ENCODE assay signal across 21 cellular contexts in genomic region chr20:3729811-3730550, GRCh38. TPM values are rescaled to one million over a fixed set of nuclear protein-coding genes. Genes with fewer than 3 reads are reported as not detected.
A peak's percentile ranks its signal among the peaks of the same experiment; 100 is the strongest.
DNase-seq lines count a peak whose midpoint lies in the region; ATAC-seq, FAIRE-seq and TF ChIP-seq lines count a peak whose summit lies in the region.
"Had no signal": no experiment of that assay in that cellular context is flagged by ENCODE, and none has a peak within 500 bp of the region (broad histone marks: within the 10 kb centered on the region; RNA-seq: fewer than 3 reads in every experiment).

No MANE protein-coding gene starts in this region.

- peaks cover 59% of the 10 kb centered on the region for H3K27me3 Mint-ChIP-seq in activated CD8-positive, alpha-beta memory T cell treated with anti-CD3 and anti-CD28 coated beads, Interleukin-2, amount 10 ng/mL, durations not matched to agents 7 days and 5 days
- H3K27me3 Mint-ChIP-seq in endodermal cell (ENCODE audit: insufficient read depth) = peaks cover 66% of the 10 kb centered on the region

- H3K36me3 ChIP-seq in endodermal cell (ENCODE audit: control insufficient read depth, insufficient read depth, low read length) (no peaks in the 10 kb centered on the region), kidney (ENCODE audit: control insufficient read depth in 1 of 2, insufficient read depth in 2 of 2, low read length in 2 of 2) (no peaks in the 10 kb centered on the region), upper lobe of left lung (no peaks in the 10 kb centered on the region), brain microvascular endothelial cell (replicated peaks) (no peaks in the 10 kb centered on the region)
- H3K36me3 ChIP-seq: Peyer's patch had no signal

- H3K4me3 Mint-ChIP-seq in activated CD8-positive, alpha-beta memory T cell treated with anti-CD3 and anti-CD28 coated beads, Interleukin-2, amount 10 ng/mL, durations not matched to agents 7 days and 5 days = no peak overlapping the region
- H3K4me3 Mint-ChIP-seq in endodermal cell = no peak overlapping the region
- H3K4me3 Mint-ChIP-seq: CD4-positive, alpha-beta memory T cell had no signal

- CTCF ChIA-PET in activated CD8-positive, alpha-beta memory T cell treated with anti-CD3 and anti-CD28 coated beads, Interleukin-2, amount 10 ng/mL, durations not matched to agents 7 days and 5 days (lab: Charles Lee) = interaction anchor here (1.0 to 1.2 kb wide), 2 partner anchors 14 to 23 kb away, joined by 3 to 4 read pairs; no protein-coding TSS in a partner anchor

- TF ChIP-seq POLR2A in upper lobe of left lung (IDR thresholded peaks at IDR 0.05) = no peak

- TF ChIP-seq EP300 in upper lobe of left lung (IDR thresholded peaks at IDR 0.05) = peak in 1 of 4 donors; percentile 10

- no peaks in the 10 kb centered on the region for H3K36me3 Mint-ChIP-seq in activated CD8-positive, alpha-beta memory T cell treated with anti-CD3 and anti-CD28 coated beads, Interleukin-2, amount 10 ng/mL, durations not matched to agents 7 days and 5 days
- no peaks in the 10 kb centered on the region for H3K36me3 Mint-ChIP-seq in endodermal cell (ENCODE audit: low read depth)
- H3K36me3 Mint-ChIP-seq: CD4-positive, alpha-beta memory T cell had no signal

- no peak overlapping the region for H3K9ac ChIP-seq in endodermal cell (ENCODE audit: extremely low read depth, low read length, poor library complexity, severe bottlenecking)
- H3K9ac ChIP-seq in kidney (ENCODE audit: low read length in 2 of 2) = no peak overlapping the region

- TF ChIP-seq CTCF in endodermal cell (conservative IDR thresholded peaks at IDR 0.05) = no peak
- TF ChIP-seq CTCF in kidney (IDR thresholded peaks at IDR 0.05; ENCODE audit: borderline replicate concordance, extremely low read depth, insufficient read depth) = no peak
- no peak for TF ChIP-seq CTCF in upper lobe of left lung (IDR thresholded peaks at IDR 0.05)
- no peak for TF ChIP-seq CTCF in brain microvascular endothelial cell (IDR thresholded peaks at IDR 0.05; ENCODE audit: low read depth, low read length, missing control alignments)

- H3K4me1 ChIP-seq in endodermal cell (ENCODE audit: control insufficient read depth, insufficient read depth, low read length) (no peaks in the 10 kb centered on the region), kidney (ENCODE audit: control insufficient read depth in 1 of 2, insufficient read depth in 1 of 2, low read depth in 1 of 2, low read length in 2 of 2) (peaks cover 0 to 5% of the 10 kb centered on the region in 2 donors), upper lobe of left lung (peaks cover 26 to 52% (median 39%) of the 10 kb centered on the region in 4 donors)

- no peak for FAIRE-seq in kidney (lab: Jason Lieb, UNC)
- FAIRE-seq: A204.1, D721Med had no signal

- H3K9me3 ChIP-seq in endodermal cell (ENCODE audit: control insufficient read depth, low read length) (no peaks in the 10 kb centered on the region), kidney (ENCODE audit: control insufficient read depth in 1 of 2, low read length in 2 of 2) (no peaks in the 10 kb centered on the region), upper lobe of left lung (no peaks in the 10 kb centered on the region)
- H3K9me3 ChIP-seq: Peyer's patch had no signal

- H3K27ac ChIP-seq in endodermal cell (ENCODE audit: low read depth, low read length) (no peak overlapping the region), kidney (ENCODE audit: low read depth in 2 of 2, low read length in 2 of 2) (no peak overlapping the region), upper lobe of left lung (peak overlapping the region; percentile 48 to 89 (median 59)), brain microvascular endothelial cell (no peak overlapping the region)
- H3K27ac ChIP-seq: Peyer's patch had no signal

- in situ Hi-C loops in brain microvascular endothelial cell (cut with HindIII; ENCODE audit: low pct_ligation_motif_present, low sequenced_read_pairs) = no loop called here

- intact Hi-C loops in kidney (cut with DNase I) = no loop called here

- H3K9me3 Mint-ChIP-seq in activated CD8-positive, alpha-beta memory T cell treated with anti-CD3 and anti-CD28 coated beads, Interleukin-2, amount 10 ng/mL, durations not matched to agents 7 days and 5 days (ENCODE audit: low read depth) = no peaks in the 10 kb centered on the region
- no peaks in the 10 kb centered on the region for H3K9me3 Mint-ChIP-seq in endodermal cell
- H3K9me3 Mint-ChIP-seq: CD4-positive, alpha-beta memory T cell had no signal

- peaks cover 63% of the 10 kb centered on the region for H3K27me3 ChIP-seq in endodermal cell (ENCODE audit: control insufficient read depth, insufficient read depth, low read length, poor library complexity, severe bottlenecking)
- peaks cover 0 to 13% (median 2%) of the 10 kb centered on the region in 4 donors for H3K27me3 ChIP-seq in upper lobe of left lung
- H3K27me3 ChIP-seq in brain microvascular endothelial cell (replicated peaks) = peaks cover 23% of the 10 kb centered on the region

- no peak for DNase-seq in activated CD8-positive, alpha-beta memory T cell treated with anti-CD3 and anti-CD28 coated beads, Interleukin-2, amount 10 ng/mL, durations not matched to agents 7 days and 5 days
- no peak for DNase-seq in activated CD8-positive, alpha-beta memory T cell treated with anti-CD3 and anti-CD28 coated beads, Interleukin-2, amount 50 U/mL, for 4 hours
- DNase-seq in endodermal cell = peak; percentile 37
- DNase-seq in kidney = peak; percentile 54
- no peak for DNase-seq in upper lobe of left lung
- DNase-seq in stimulated activated CD8-positive, alpha-beta memory T cell treated with anti-CD3 and anti-CD28 coated beads, Interleukin-4, amount 100 ng/mL, for 48 hours = no peak
- no peak for DNase-seq in brain microvascular endothelial cell
- DNase-seq: CD4-positive, alpha-beta memory T cell; Karpas-422; MM.1S; NCI-H1105 treated with DMSO at 0.1 percent for 48 hours; NCI-H187 treated with DMSO at 0.1 percent for 48 hours; NCI-H2171 treated with DMSO at 0.1 percent for 48 hours; NCI-H510A; NCI-H82; Peyer's patch; SHP77 treated with DMSO at 0.1 percent for 48 hours had no signal

- no peak for ATAC-seq in activated CD8-positive, alpha-beta memory T cell treated with anti-CD3 and anti-CD28 coated beads, Interleukin-2, amount 10 ng/mL, durations not matched to agents 7 days and 5 days
- ATAC-seq in upper lobe of left lung (ENCODE audit: low FRiP score in 2 of 2) (peak in 1 of 2 donors; percentile 5), GM18502 (IDR thresholded peaks at IDR 0.05; ENCODE audit: poor library complexity, unreplicated experiment) (no peak)

- H3K27ac Mint-ChIP-seq in activated CD8-positive, alpha-beta memory T cell treated with anti-CD3 and anti-CD28 coated beads, Interleukin-2, amount 10 ng/mL, durations not matched to agents 7 days and 5 days = peak overlapping the region; percentile 19
- no peak overlapping the region for H3K27ac Mint-ChIP-seq in endodermal cell
- H3K27ac Mint-ChIP-seq: CD4-positive, alpha-beta memory T cell had no signal

- H3K4me3 ChIP-seq in endodermal cell (ENCODE audit: low read length) = no peak overlapping the region
- no peak overlapping the region for H3K4me3 ChIP-seq in kidney (ENCODE audit: low read length in 2 of 2)
- H3K4me3 ChIP-seq in upper lobe of left lung = no peak overlapping the region
- H3K4me3 ChIP-seq in brain microvascular endothelial cell (ENCODE audit: low read depth, low read length) = no peak overlapping the region
- H3K4me3 ChIP-seq: Peyer's patch had no signal

- peaks cover 3% of the 10 kb centered on the region for H3K4me1 Mint-ChIP-seq in activated CD8-positive, alpha-beta memory T cell treated with anti-CD3 and anti-CD28 coated beads, Interleukin-2, amount 10 ng/mL, durations not matched to agents 7 days and 5 days
- H3K4me1 Mint-ChIP-seq in endodermal cell = no peaks in the 10 kb centered on the region

- WGBS in endodermal cell (ENCODE audit: insufficient coverage in 1 of 2, insufficient read length in 1 of 2), 2 experiments = 88 to 91% methylated on average over 4 to 9 of the region's 9 CpGs
- WGBS in upper lobe of left lung, 2 donors = 54 to 70% methylated on average over 8 to 9 of the region's 9 CpGs

RNA-seq across cellular contexts. Expression of gene HSPA12B, which starts 2.5 kb away (rescaled TPM):
- total RNA-seq in activated CD8-positive, alpha-beta memory T cell treated with anti-CD3 and anti-CD28 coated beads, Interleukin-2, amount 10 ng/mL, durations not matched to agents 7 days and 5 days = not detected
- 1 to 10 TPM; 1.1 to 1.4 TPM for total RNA-seq in endodermal cell
- polyA plus RNA-seq in endodermal cell (2013, experiment 1 of 2) = 1.5 TPM
- 1.1 TPM for polyA plus RNA-seq in endodermal cell (2013, experiment 2 of 2)
- total RNA-seq in kidney = 18.9 TPM
- polyA plus RNA-seq in kidney (ENCODE audit: insufficient read depth, low read depth, low replicate concordance) = 8.7 TPM
- total RNA-seq in upper lobe of left lung = 10 to 100 TPM; 18.4 to 53.7 (median 21.5) TPM
- total RNA-seq: CD4-positive, alpha-beta memory T cell had no signal

RNA-seq across cellular contexts. Expression of gene SIGLEC1, which starts 17.6 kb away (rescaled TPM):
- not detected for total RNA-seq in activated CD8-positive, alpha-beta memory T cell treated with anti-CD3 and anti-CD28 coated beads, Interleukin-2, amount 10 ng/mL, durations not matched to agents 7 days and 5 days
- total RNA-seq in endodermal cell (not detected), kidney (20.2 TPM), upper lobe of left lung (10 to 100 TPM; 14.4 to 69.9 (median 60.7) TPM)
- not detected for polyA plus RNA-seq in endodermal cell (2013, experiment 1 of 2)
- not detected for polyA plus RNA-seq in endodermal cell (2013, experiment 2 of 2)
- 2.4 TPM for polyA plus RNA-seq in kidney (ENCODE audit: insufficient read depth, low read depth, low replicate concordance)
- total RNA-seq: H4 had no signal
- polyA plus RNA-seq: CD4-positive, alpha-beta memory T cell had no signal

RNA-seq across cellular contexts. Expression of gene ADISSP, which starts 37.6 kb away (rescaled TPM):
- 10 to 100 TPM; 32.5 to 37.0 TPM for total RNA-seq in activated CD8-positive, alpha-beta memory T cell treated with anti-CD3 and anti-CD28 coated beads, Interleukin-2, amount 10 ng/mL, durations not matched to agents 7 days and 5 days
- 10 to 100 TPM; 38.8 to 43.3 TPM for total RNA-seq in endodermal cell
- 55.3 TPM for polyA plus RNA-seq in endodermal cell (2013, experiment 1 of 2)
- 45.3 TPM for polyA plus RNA-seq in endodermal cell (2013, experiment 2 of 2)
- 26.3 TPM for total RNA-seq in kidney
- 31.8 TPM for polyA plus RNA-seq in kidney (ENCODE audit: insufficient read depth, low read depth, low replicate concordance)
- 10 to 100 TPM in 5 of 6 donors, 1 to 10 TPM in 1; 6.7 to 41.9 (median 39.1) TPM for total RNA-seq in upper lobe of left lung

RNA-seq across cellular contexts. Expression of gene ADAM33, which starts 48.2 kb away (rescaled TPM):
- not detected for total RNA-seq in activated CD8-positive, alpha-beta memory T cell treated with anti-CD3 and anti-CD28 coated beads, Interleukin-2, amount 10 ng/mL, durations not matched to agents 7 days and 5 days
- total RNA-seq in endodermal cell (1 to 10 TPM; 3.0 to 3.3 TPM), kidney (4.3 TPM), upper lobe of left lung (10 to 100 TPM in 3 of 6 donors, 1 to 10 TPM in 3; 2.3 to 26.2 (median 10.5) TPM)
- polyA plus RNA-seq in endodermal cell (2013, experiment 1 of 2) = 7.7 TPM
- 6.9 TPM for polyA plus RNA-seq in endodermal cell (2013, experiment 2 of 2)
- polyA plus RNA-seq in kidney (ENCODE audit: insufficient read depth, low read depth, low replicate concordance) = 4.1 TPM
- total RNA-seq: CD4-positive, alpha-beta memory T cell; H4 had no signal
- polyA plus RNA-seq: CD4-positive, alpha-beta memory T cell had no signal

RNA-seq across cellular contexts. Expression of gene SPEF1, which starts 51.3 kb away (rescaled TPM):
- under 1 TPM in 1 of 2 experiments, not detected in 1; 0.18 TPM for total RNA-seq in activated CD8-positive, alpha-beta memory T cell treated with anti-CD3 and anti-CD28 coated beads, Interleukin-2, amount 10 ng/mL, durations not matched to agents 7 days and 5 days
- total RNA-seq in endodermal cell = under 1 TPM; 0.35 to 0.44 TPM
- 0.57 TPM for polyA plus RNA-seq in endodermal cell (2013, experiment 1 of 2)
- polyA plus RNA-seq in endodermal cell (2013, experiment 2 of 2) = 0.66 TPM
- 3.4 TPM for total RNA-seq in kidney
- 3.8 TPM for polyA plus RNA-seq in kidney (ENCODE audit: insufficient read depth, low read depth, low replicate concordance)
- 10 to 100 TPM in 1 of 6 donors, 1 to 10 TPM in 4, under 1 TPM in 1; 0.34 to 15.1 (median 5.4) TPM for total RNA-seq in upper lobe of left lung
- total RNA-seq: CD4-positive, alpha-beta memory T cell; H4; Peyer's patch had no signal

Comparison
In these comparisons a context has a peak if more than half of its experiments do, and no peak if none do; other contexts are left out.
1. DNase-seq: peak in endodermal cell (single experiment) and kidney (single experiment); none in activated CD8-positive, alpha-beta memory T cell treated with anti-CD3 and anti-CD28 coated beads, Interleukin-2, amount 10 ng/mL, durations not matched to agents 7 days and 5 days (single experiment), activated CD8-positive, alpha-beta memory T cell treated with anti-CD3 and anti-CD28 coated beads, Interleukin-2, amount 50 U/mL, for 4 hours (single experiment), upper lobe of left lung (0 of 2), stimulated activated CD8-positive, alpha-beta memory T cell treated with anti-CD3 and anti-CD28 coated beads, Interleukin-4, amount 100 ng/mL, for 48 hours (single experiment) and brain microvascular endothelial cell (single experiment).
2. H3K27ac ChIP-seq: peak in upper lobe of left lung (4 of 4); none in endodermal cell (single experiment), kidney (0 of 2) and brain microvascular endothelial cell (single experiment).
3. RNA of gene SIGLEC1, which starts 17.6 kb away (total RNA-seq): 14.4 to 69.9 TPM in upper lobe of left lung and 20.2 TPM in kidney (single experiment); not detected in activated CD8-positive, alpha-beta memory T cell treated with anti-CD3 and anti-CD28 coated beads, Interleukin-2, amount 10 ng/mL, durations not matched to agents 7 days and 5 days and not detected in endodermal cell; every median in the first group is over 10 times any median in the second.